ENCODE assay signal across 1 cellular context in the genomic region with DNA sequence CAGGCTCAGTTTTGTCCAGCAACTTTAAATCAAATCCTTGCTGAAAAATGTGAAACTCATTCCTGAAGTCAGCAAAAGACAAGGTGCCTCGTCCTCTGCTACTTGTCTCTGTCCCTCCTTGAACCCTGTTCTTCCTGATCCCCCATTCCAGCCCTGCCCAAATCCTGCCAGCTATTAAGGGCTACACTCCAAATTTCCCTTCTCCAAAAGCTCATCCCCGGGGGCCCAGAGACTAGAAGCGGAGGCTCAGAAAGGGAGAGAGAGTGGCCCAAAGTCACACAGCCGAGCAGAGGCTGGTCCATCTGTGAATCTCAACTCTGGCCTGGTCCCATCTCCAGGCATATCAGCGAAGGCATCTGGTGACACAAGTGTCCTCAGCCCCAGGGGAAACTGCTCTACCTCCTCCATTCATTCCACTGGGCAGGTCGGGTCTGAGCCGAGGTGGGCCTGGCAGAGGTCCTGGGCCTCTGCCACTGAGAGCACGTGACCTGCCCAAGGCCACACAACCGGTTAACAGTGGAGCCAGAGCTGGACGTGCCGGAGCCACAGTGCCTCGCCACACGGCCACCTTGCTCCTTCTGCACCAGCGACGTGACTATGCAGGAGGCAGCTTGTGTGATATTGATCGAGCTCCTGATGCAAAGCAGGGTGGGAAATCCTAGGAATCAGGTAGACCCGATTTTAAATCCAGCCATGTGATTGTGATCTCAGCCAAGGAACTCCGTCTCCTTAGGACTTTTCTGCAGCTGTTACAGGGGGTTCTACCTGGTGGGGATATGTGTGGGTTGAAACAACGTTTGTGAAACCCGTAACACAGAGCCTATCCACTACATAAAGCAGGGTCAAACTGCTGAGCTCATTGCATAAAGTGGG.
A peak's percentile ranks its signal among the peaks of the same experiment; 100 is the strongest.
TF ChIP-seq lines count a peak whose summit lies in the region.

No MANE protein-coding gene starts in this region.

TF ChIP-seq in HepG2, 621 proteins besides CTCF, POLR2A, EP300 and RAD21 (continued from another document):
- peak; percentile 45 for TF ChIP-seq ARID5B (CRISPR knock-in tag; IDR thresholded peaks at IDR 0.05)
- peak; percentile 40; the same call in 1 of the 2 replicates for TF ChIP-seq NFKB2 (CRISPR knock-in tag; IDR thresholded peaks at IDR 0.05; ENCODE audit: borderline replicate concordance)
- peak; percentile 66; the same call in 1 of the 2 replicates for TF ChIP-seq ARNTL (CRISPR knock-in tag; IDR thresholded peaks at IDR 0.05)
- TF ChIP-seq, protein P1, sequence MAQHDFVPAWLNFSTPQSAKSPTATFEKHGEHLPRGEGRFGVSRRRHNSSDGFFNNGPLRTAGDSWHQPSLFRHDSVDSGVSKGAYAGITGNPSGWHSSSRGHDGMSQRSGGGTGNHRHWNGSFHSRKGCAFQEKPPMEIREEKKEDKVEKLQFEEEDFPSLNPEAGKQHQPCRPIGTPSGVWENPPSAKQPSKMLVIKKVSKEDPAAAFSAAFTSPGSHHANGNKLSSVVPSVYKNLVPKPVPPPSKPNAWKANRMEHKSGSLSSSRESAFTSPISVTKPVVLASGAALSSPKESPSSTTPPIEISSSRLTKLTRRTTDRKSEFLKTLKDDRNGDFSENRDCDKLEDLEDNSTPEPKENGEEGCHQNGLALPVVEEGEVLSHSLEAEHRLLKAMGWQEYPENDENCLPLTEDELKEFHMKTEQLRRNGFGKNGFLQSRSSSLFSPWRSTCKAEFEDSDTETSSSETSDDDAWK (CRISPR knock-in tag; IDR thresholded peaks at IDR 0.05), result no peak
- no peak for TF ChIP-seq TBX3 (IDR thresholded peaks at IDR 0.05; ENCODE audit: borderline replicate concordance)
- peak; percentile 80; the same call in 1 of the 2 replicates for TF ChIP-seq BHLHE40 (IDR thresholded peaks at IDR 0.05; ENCODE audit: low read length)
- no peak for TF ChIP-seq EEA1 (CRISPR knock-in tag; IDR thresholded peaks at IDR 0.05; ENCODE audit: borderline replicate concordance)
- TF ChIP-seq ZNF652 (CRISPR knock-in tag; IDR thresholded peaks at IDR 0.05; ENCODE audit: borderline replicate concordance, low read depth), result peak; percentile 19; the same call in 1 of the 2 replicates
- TF ChIP-seq ZNF331 (CRISPR knock-in tag; IDR thresholded peaks at IDR 0.05), result peak; percentile 27
- no peak for TF ChIP-seq ELF4 (CRISPR knock-in tag; IDR thresholded peaks at IDR 0.05; ENCODE audit: borderline replicate concordance)
- peak; percentile 32; the same call in 1 of the 2 replicates for TF ChIP-seq FOXO1 (CRISPR knock-in tag; IDR thresholded peaks at IDR 0.05)
- 0 out of 2 replicates have a peak, but pooled peaks have one; percentile 49 for TF ChIP-seq ZNF816 (CRISPR knock-in tag; IDR thresholded peaks at IDR 0.05; ENCODE audit: borderline replicate concordance)
- TF ChIP-seq CAMTA2 (CRISPR knock-in tag; IDR thresholded peaks at IDR 0.05; ENCODE audit: borderline replicate concordance), result peak; percentile 37; the same call in 1 of the 2 replicates
- TF ChIP-seq, protein P2, sequence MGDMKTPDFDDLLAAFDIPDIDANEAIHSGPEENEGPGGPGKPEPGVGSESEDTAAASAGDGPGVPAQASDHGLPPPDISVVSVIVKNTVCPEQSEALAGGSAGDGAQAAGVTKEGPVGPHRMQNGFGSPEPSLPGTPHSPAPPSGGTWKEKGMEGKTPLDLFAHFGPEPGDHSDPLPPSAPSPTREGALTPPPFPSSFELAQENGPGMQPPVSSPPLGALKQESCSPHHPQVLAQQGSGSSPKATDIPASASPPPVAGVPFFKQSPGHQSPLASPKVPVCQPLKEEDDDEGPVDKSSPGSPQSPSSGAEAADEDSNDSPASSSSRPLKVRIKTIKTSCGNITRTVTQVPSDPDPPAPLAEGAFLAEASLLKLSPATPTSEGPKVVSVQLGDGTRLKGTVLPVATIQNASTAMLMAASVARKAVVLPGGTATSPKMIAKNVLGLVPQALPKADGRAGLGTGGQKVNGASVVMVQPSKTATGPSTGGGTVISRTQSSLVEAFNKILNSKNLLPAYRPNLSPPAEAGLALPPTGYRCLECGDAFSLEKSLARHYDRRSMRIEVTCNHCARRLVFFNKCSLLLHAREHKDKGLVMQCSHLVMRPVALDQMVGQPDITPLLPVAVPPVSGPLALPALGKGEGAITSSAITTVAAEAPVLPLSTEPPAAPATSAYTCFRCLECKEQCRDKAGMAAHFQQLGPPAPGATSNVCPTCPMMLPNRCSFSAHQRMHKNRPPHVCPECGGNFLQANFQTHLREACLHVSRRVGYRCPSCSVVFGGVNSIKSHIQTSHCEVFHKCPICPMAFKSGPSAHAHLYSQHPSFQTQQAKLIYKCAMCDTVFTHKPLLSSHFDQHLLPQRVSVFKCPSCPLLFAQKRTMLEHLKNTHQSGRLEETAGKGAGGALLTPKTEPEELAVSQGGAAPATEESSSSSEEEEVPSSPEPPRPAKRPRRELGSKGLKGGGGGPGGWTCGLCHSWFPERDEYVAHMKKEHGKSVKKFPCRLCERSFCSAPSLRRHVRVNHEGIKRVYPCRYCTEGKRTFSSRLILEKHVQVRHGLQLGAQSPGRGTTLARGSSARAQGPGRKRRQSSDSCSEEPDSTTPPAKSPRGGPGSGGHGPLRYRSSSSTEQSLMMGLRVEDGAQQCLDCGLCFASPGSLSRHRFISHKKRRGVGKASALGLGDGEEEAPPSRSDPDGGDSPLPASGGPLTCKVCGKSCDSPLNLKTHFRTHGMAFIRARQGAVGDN (CRISPR knock-in tag; IDR thresholded peaks at IDR 0.05), result peak; percentile 100
- TF ChIP-seq, protein P3, sequence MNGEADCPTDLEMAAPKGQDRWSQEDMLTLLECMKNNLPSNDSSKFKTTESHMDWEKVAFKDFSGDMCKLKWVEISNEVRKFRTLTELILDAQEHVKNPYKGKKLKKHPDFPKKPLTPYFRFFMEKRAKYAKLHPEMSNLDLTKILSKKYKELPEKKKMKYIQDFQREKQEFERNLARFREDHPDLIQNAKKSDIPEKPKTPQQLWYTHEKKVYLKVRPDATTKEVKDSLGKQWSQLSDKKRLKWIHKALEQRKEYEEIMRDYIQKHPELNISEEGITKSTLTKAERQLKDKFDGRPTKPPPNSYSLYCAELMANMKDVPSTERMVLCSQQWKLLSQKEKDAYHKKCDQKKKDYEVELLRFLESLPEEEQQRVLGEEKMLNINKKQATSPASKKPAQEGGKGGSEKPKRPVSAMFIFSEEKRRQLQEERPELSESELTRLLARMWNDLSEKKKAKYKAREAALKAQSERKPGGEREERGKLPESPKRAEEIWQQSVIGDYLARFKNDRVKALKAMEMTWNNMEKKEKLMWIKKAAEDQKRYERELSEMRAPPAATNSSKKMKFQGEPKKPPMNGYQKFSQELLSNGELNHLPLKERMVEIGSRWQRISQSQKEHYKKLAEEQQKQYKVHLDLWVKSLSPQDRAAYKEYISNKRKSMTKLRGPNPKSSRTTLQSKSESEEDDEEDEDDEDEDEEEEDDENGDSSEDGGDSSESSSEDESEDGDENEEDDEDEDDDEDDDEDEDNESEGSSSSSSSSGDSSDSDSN (CRISPR knock-in tag; IDR thresholded peaks at IDR 0.05), result peak; percentile 54
- peak; percentile 88; the same call in 1 of the 2 replicates for TF ChIP-seq MTF2 (CRISPR knock-in tag; IDR thresholded peaks at IDR 0.05; ENCODE audit: borderline replicate concordance)
- TF ChIP-seq FLYWCH1 (CRISPR knock-in tag; IDR thresholded peaks at IDR 0.05), result peak; percentile 86; the same call in 1 of the 2 replicates
- TF ChIP-seq ZBTB21 (CRISPR knock-in tag; IDR thresholded peaks at IDR 0.05), result 0 out of 2 replicates have a peak, but pooled peaks have one; percentile 8
